ENCODE assay signal across 14 cellular contexts in genomic region chr4:164990786-164991185, GRCh38. TPM values are rescaled to one million over a fixed set of nuclear protein-coding genes. Genes with fewer than 3 reads are reported as not detected.
"Had no signal": no experiment of that assay in that cellular context is flagged by ENCODE, and none has a peak within 500 bp of the region (broad histone marks: within the 10 kb centered on the region; RNA-seq: fewer than 3 reads in every experiment).

No MANE protein-coding gene starts in this region.

RNA-seq across cellular contexts. Expression of gene TRIM61, which starts 13.3 kb away (rescaled TPM):
- total RNA-seq: suprapubic skin, transverse colon, vagina had no signal

RNA-seq across cellular contexts. Expression of gene TRIM60, which starts 41.0 kb away (rescaled TPM):
- total RNA-seq: stomach, subcutaneous adipose tissue, suprapubic skin, temporal lobe, thoracic aorta, thyroid gland, transverse colon, upper lobe of left lung, upper lobe of right lung, ureter, urinary bladder, uterus, vagina had no signal
- polyA plus RNA-seq: stomach, thymus, urinary bladder had no signal
